1 cellular context compared by ENCODE assay signal in genomic region chr12:6554168-6554989, GRCh38.
TF ChIP-seq lines count a peak whose summit lies in the region.

No MANE protein-coding gene starts in this region.

TF ChIP-seq in HepG2, 621 proteins besides CTCF, POLR2A, EP300 and RAD21 (continued from another document and continues in another):
- TF ChIP-seq MED8 (CRISPR knock-in tag; IDR thresholded peaks at IDR 0.05; ENCODE audit: insufficient replicate concordance) = no peak
- TF ChIP-seq HMGA1 (CRISPR knock-in tag; conservative IDR thresholded peaks at IDR 0.05) = no peak
- TF ChIP-seq ZBTB44 (CRISPR knock-in tag; IDR thresholded peaks at IDR 0.05) = no peak
- TF ChIP-seq ZNF589 (CRISPR knock-in tag; conservative IDR thresholded peaks at IDR 0.05) = no peak
- no peak for TF ChIP-seq ZNF333 (CRISPR knock-in tag; IDR thresholded peaks at IDR 0.05; ENCODE audit: borderline replicate concordance)
- peak; percentile 19; the same call in 1 of the 2 replicates for TF ChIP-seq ETV5 (CRISPR knock-in tag; IDR thresholded peaks at IDR 0.05; ENCODE audit: borderline replicate concordance)
- no peak for TF ChIP-seq ZNF570 (CRISPR knock-in tag; IDR thresholded peaks at IDR 0.05; ENCODE audit: borderline replicate concordance)
- no peak for TF ChIP-seq MEF2D (CRISPR knock-in tag; IDR thresholded peaks at IDR 0.05)
- TF ChIP-seq, protein P1, sequence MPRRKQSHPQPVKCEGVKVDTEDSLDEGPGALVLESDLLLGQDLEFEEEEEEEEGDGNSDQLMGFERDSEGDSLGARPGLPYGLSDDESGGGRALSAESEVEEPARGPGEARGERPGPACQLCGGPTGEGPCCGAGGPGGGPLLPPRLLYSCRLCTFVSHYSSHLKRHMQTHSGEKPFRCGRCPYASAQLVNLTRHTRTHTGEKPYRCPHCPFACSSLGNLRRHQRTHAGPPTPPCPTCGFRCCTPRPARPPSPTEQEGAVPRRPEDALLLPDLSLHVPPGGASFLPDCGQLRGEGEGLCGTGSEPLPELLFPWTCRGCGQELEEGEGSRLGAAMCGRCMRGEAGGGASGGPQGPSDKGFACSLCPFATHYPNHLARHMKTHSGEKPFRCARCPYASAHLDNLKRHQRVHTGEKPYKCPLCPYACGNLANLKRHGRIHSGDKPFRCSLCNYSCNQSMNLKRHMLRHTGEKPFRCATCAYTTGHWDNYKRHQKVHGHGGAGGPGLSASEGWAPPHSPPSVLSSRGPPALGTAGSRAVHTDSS (CRISPR knock-in tag; conservative IDR thresholded peaks at IDR 0.05) = 0 out of 2 replicates have a peak, but pooled peaks have one; percentile 25
- no peak for TF ChIP-seq NFIC (IDR thresholded peaks at IDR 0.05; ENCODE audit: low read length)
- TF ChIP-seq ZNF776 (CRISPR knock-in tag; IDR thresholded peaks at IDR 0.05) = no peak
- TF ChIP-seq, protein P2, sequence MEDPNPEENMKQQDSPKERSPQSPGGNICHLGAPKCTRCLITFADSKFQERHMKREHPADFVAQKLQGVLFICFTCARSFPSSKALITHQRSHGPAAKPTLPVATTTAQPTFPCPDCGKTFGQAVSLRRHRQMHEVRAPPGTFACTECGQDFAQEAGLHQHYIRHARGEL (CRISPR knock-in tag; IDR thresholded peaks at IDR 0.05) = no peak
- TF ChIP-seq ZNF558 (CRISPR knock-in tag; IDR thresholded peaks at IDR 0.05; ENCODE audit: borderline replicate concordance) = no peak
- TF ChIP-seq HNRNPLL (IDR thresholded peaks at IDR 0.05; ENCODE audit: low read depth, low read length, poor library complexity, severe bottlenecking) = no peak
- no peak for TF ChIP-seq TBX3 (IDR thresholded peaks at IDR 0.05; ENCODE audit: borderline replicate concordance)
- no peak for TF ChIP-seq CHD2 (IDR thresholded peaks at IDR 0.05; ENCODE audit: low read depth, low read length)
- no peak for TF ChIP-seq ZNF232 (CRISPR knock-in tag; IDR thresholded peaks at IDR 0.05; ENCODE audit: borderline replicate concordance)
- peak; percentile 21; the same call in 1 of the 2 replicates for TF ChIP-seq SP5 (CRISPR knock-in tag; IDR thresholded peaks at IDR 0.05; ENCODE audit: borderline replicate concordance, low read depth)
- TF ChIP-seq THAP7 (CRISPR knock-in tag; IDR thresholded peaks at IDR 0.05) = no peak
- TF ChIP-seq KDM5B (CRISPR knock-in tag; IDR thresholded peaks at IDR 0.05; ENCODE audit: borderline replicate concordance) = 0 out of 2 replicates have a peak, but pooled peaks have one; percentile 18
- no peak for TF ChIP-seq REPIN1 (CRISPR knock-in tag; IDR thresholded peaks at IDR 0.05; ENCODE audit: borderline replicate concordance, low read depth)
- no peak for TF ChIP-seq NFATC3 (CRISPR knock-in tag; IDR thresholded peaks at IDR 0.05)
- no peak for TF ChIP-seq ZNF800 (CRISPR knock-in tag; IDR thresholded peaks at IDR 0.05)
- no peak for TF ChIP-seq SP140L (CRISPR knock-in tag; IDR thresholded peaks at IDR 0.05; ENCODE audit: borderline replicate concordance)
- no peak for TF ChIP-seq ZNF350 (CRISPR knock-in tag; IDR thresholded peaks at IDR 0.05; ENCODE audit: borderline replicate concordance, low read depth)
- TF ChIP-seq SIX4 (CRISPR knock-in tag; IDR thresholded peaks at IDR 0.05) = no peak
- TF ChIP-seq ZNF468 (CRISPR knock-in tag; IDR thresholded peaks at IDR 0.05) = no peak
- TF ChIP-seq SKIL (CRISPR knock-in tag; IDR thresholded peaks at IDR 0.05; ENCODE audit: borderline replicate concordance) = no peak
- no peak for TF ChIP-seq EHMT2 (IDR thresholded peaks at IDR 0.05; ENCODE audit: borderline replicate concordance, low read depth, low read length)
- no peak for TF ChIP-seq LCORL (IDR thresholded peaks at IDR 0.05)
- TF ChIP-seq LCORL (CRISPR knock-in tag; IDR thresholded peaks at IDR 0.05) = no peak
- no peak for TF ChIP-seq RFX1 (IDR thresholded peaks at IDR 0.05)
- no peak for TF ChIP-seq ATF7 (IDR thresholded peaks at IDR 0.05)
- no peak for TF ChIP-seq ATF7 (CRISPR knock-in tag; IDR thresholded peaks at IDR 0.05)
- no peak for TF ChIP-seq NR2F1 (CRISPR knock-in tag; IDR thresholded peaks at IDR 0.05)
- no peak for TF ChIP-seq BCLAF1 (IDR thresholded peaks at IDR 0.05)
- TF ChIP-seq, protein P3, sequence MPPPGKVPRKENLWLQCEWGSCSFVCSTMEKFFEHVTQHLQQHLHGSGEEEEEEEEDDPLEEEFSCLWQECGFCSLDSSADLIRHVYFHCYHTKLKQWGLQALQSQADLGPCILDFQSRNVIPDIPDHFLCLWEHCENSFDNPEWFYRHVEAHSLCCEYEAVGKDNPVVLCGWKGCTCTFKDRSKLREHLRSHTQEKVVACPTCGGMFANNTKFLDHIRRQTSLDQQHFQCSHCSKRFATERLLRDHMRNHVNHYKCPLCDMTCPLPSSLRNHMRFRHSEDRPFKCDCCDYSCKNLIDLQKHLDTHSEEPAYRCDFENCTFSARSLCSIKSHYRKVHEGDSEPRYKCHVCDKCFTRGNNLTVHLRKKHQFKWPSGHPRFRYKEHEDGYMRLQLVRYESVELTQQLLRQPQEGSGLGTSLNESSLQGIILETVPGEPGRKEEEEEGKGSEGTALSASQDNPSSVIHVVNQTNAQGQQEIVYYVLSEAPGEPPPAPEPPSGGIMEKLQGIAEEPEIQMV (CRISPR knock-in tag; IDR thresholded peaks at IDR 0.05; ENCODE audit: low read depth) = no peak
- TF ChIP-seq ZNF382 (CRISPR knock-in tag; IDR thresholded peaks at IDR 0.05; ENCODE audit: borderline replicate concordance) = no peak
- no peak for TF ChIP-seq ZNF572 (CRISPR knock-in tag; IDR thresholded peaks at IDR 0.05)
- TF ChIP-seq HOXA3 (CRISPR knock-in tag; IDR thresholded peaks at IDR 0.05) = peak; percentile 37
- TF ChIP-seq, protein P4, sequence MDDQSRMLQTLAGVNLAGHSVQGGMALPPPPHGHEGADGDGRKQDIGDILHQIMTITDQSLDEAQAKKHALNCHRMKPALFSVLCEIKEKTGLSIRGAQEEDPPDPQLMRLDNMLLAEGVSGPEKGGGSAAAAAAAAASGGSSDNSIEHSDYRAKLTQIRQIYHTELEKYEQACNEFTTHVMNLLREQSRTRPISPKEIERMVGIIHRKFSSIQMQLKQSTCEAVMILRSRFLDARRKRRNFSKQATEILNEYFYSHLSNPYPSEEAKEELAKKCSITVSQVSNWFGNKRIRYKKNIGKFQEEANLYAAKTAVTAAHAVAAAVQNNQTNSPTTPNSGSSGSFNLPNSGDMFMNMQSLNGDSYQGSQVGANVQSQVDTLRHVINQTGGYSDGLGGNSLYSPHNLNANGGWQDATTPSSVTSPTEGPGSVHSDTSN (CRISPR knock-in tag; IDR thresholded peaks at IDR 0.05; ENCODE audit: borderline replicate concordance) = no peak
- TF ChIP-seq KDM1A (CRISPR knock-in tag; IDR thresholded peaks at IDR 0.05) = no peak
- TF ChIP-seq CAMTA2 (CRISPR knock-in tag; IDR thresholded peaks at IDR 0.05; ENCODE audit: borderline replicate concordance) = no peak
- TF ChIP-seq ZNF761 (CRISPR knock-in tag; conservative IDR thresholded peaks at IDR 0.05) = no peak
- TF ChIP-seq, protein P5, sequence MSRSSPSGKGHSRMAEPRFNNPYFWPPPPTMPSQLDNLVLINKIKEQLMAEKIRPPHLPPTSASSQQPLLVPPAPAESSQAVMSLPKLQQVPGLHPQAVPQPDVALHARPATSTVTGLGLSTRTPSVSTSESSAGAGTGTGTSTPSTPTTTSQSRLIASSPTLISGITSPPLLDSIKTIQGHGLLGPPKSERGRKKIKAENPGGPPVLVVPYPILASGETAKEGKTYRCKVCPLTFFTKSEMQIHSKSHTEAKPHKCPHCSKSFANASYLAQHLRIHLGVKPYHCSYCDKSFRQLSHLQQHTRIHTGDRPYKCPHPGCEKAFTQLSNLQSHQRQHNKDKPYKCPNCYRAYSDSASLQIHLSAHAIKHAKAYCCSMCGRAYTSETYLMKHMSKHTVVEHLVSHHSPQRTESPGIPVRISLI (CRISPR knock-in tag; IDR thresholded peaks at IDR 0.05; ENCODE audit: borderline replicate concordance) = peak; percentile 22; the same call in 1 of the 2 replicates
- no peak for TF ChIP-seq MZF1 (CRISPR knock-in tag; IDR thresholded peaks at IDR 0.05; ENCODE audit: borderline replicate concordance)
- TF ChIP-seq, protein P6, sequence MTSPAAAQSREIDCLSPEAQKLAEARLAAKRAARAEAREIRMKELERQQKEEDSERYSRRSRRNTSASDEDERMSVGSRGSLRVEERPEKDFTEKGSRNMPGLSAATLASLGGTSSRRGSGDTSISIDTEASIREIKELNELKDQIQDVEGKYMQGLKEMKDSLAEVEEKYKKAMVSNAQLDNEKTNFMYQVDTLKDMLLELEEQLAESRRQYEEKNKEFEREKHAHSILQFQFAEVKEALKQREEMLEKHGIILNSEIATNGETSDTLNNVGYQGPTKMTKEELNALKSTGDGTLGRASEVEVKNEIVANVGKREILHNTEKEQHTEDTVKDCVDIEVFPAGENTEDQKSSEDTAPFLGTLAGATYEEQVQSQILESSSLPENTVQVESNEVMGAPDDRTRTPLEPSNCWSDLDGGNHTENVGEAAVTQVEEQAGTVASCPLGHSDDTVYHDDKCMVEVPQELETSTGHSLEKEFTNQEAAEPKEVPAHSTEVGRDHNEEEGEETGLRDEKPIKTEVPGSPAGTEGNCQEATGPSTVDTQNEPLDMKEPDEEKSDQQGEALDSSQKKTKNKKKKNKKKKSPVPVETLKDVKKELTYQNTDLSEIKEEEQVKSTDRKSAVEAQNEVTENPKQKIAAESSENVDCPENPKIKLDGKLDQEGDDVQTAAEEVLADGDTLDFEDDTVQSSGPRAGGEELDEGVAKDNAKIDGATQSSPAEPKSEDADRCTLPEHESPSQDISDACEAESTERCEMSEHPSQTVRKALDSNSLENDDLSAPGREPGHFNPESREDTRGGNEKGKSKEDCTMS (CRISPR knock-in tag; conservative IDR thresholded peaks at IDR 0.05) = no peak
- no peak for TF ChIP-seq MAFG (CRISPR knock-in tag; IDR thresholded peaks at IDR 0.05)
- TF ChIP-seq KLF15 (CRISPR knock-in tag; IDR thresholded peaks at IDR 0.05; ENCODE audit: borderline replicate concordance) = no peak
- TF ChIP-seq WIZ (CRISPR knock-in tag; IDR thresholded peaks at IDR 0.05) = no peak
- no peak for TF ChIP-seq ZNF33A (CRISPR knock-in tag; IDR thresholded peaks at IDR 0.05; ENCODE audit: borderline replicate concordance)
- no peak for TF ChIP-seq ZNF577 (CRISPR knock-in tag; IDR thresholded peaks at IDR 0.05; ENCODE audit: borderline replicate concordance, low read depth)
- TF ChIP-seq ZFP36L1 (CRISPR knock-in tag; IDR thresholded peaks at IDR 0.05) = no peak
